ENCODE assay signal across 8 cellular contexts in the genomic region with DNA sequence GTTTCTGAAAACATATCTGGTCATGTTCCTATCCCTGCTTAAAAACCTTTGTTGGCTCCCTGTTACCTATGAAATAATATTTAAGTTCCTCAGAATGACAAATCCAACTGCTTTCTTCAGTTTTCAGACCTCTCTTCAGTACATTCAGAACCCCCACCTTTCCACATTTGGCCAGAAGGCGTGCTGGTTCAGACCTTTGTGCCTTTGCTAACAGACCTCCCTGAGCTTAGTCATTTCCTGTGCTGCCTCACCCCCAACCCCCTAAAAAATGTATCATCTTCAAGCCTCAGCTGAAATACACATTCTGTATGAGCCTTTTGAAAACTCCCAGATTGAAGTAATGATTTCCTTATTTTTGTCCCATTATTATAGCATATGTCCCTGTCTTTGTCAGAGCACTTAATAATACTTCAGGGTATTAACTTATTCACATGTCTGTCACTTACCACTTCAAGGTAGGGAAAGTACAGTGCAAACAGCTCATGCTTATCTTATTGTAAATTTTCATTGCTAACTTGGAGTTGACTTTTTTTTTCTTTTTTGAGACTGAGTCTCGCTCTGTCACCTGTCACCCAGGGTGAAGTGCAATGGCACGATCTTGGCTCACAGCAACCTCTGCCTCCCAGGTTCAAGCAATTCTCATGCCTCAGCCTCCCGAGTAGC. TPM values are rescaled to one million over a fixed set of nuclear protein-coding genes. Genes with fewer than 3 reads are reported as not detected.
DNase-seq lines count a peak whose midpoint lies in the region; ATAC-seq, FAIRE-seq and TF ChIP-seq lines count a peak whose summit lies in the region.

No MANE protein-coding gene starts in this region.

- H3K36me3 Mint-ChIP-seq in T-cell (peaks cover 58% of the 10 kb centered on the region), astrocyte (ENCODE audit: low read depth, unreplicated experiment) (no peaks in the 10 kb centered on the region), osteocyte (ENCODE audit: unreplicated experiment) (peaks cover 52% of the 10 kb centered on the region)

- H3K4me1 Mint-ChIP-seq in T-cell (peaks cover 23 to 30% (median 23%) of the 10 kb centered on the region in 3 donors), astrocyte (ENCODE audit: low read depth, unreplicated experiment) (peaks cover 49% of the 10 kb centered on the region), osteocyte (ENCODE audit: unreplicated experiment) (peaks cover 36% of the 10 kb centered on the region)

- H3K27ac ChIP-seq in astrocyte (ENCODE audit: low read depth, low read length) = peak overlapping the region; percentile 80
- H3K27ac ChIP-seq in testis = no peak overlapping the region
- H3K27ac ChIP-seq in substantia nigra (ENCODE audit: low read depth, low read length, poor library complexity, severe bottlenecking) = no peak overlapping the region

- H3K4me1 ChIP-seq in astrocyte (ENCODE audit: insufficient read depth, low read length) (peaks cover 34% of the 10 kb centered on the region), testis (no peaks in the 10 kb centered on the region)

- TF ChIP-seq POLR2A in testis (IDR thresholded peaks at IDR 0.05) = no peak

- intact Hi-C loops in testis (cut with DNase I; ENCODE audit: low total_unique reads) = no loop called here

- 91 to 93% methylated on average over 4 of the region's 4 CpGs for WGBS in testis, 2 donors

- no peak overlapping the region for H2AFZ ChIP-seq in astrocyte (ENCODE audit: low read depth, low read length)

- H3K4me3 Mint-ChIP-seq in T-cell = peak overlapping the region; percentile 9 to 44 (median 34)
- peak overlapping the region; percentile 70 for H3K4me3 Mint-ChIP-seq in astrocyte (ENCODE audit: unreplicated experiment)
- peak overlapping the region; percentile 10 for H3K4me3 Mint-ChIP-seq in osteocyte (ENCODE audit: unreplicated experiment)

- peak; percentile 73 for FAIRE-seq in astrocyte (lab: Jason Lieb, UNC)

- H3K36me3 ChIP-seq in astrocyte (ENCODE audit: insufficient read depth, low read length) (peaks cover 50% of the 10 kb centered on the region), testis (ENCODE audit: low read depth, missing control alignments) (no peaks in the 10 kb centered on the region)

- peak; percentile 22 for TF ChIP-seq CTCF in astrocyte (IDR thresholded peaks at IDR 0.05; ENCODE audit: insufficient read depth, low read depth, low read length)
- TF ChIP-seq CTCF in osteocyte (IDR thresholded peaks at IDR 0.05) = peak; percentile 12
- TF ChIP-seq CTCF in testis (IDR thresholded peaks at IDR 0.05) = no peak

- POLR2A ChIA-PET in T-cell (lab: Charles Lee) = interaction anchor here (0.5 to 1.3 kb wide), 3 partner anchors 13 to 76 kb away, joined by 3 to 10 read pairs (median 8); a partner anchor contains a TSS

- H3K9me3 ChIP-seq in astrocyte (ENCODE audit: insufficient read depth, low read depth, low read length) = no peaks in the 10 kb centered on the region
- no peaks in the 10 kb centered on the region for H3K9me3 ChIP-seq in testis

- no peaks in the 10 kb centered on the region for H4K20me1 ChIP-seq in astrocyte (ENCODE audit: insufficient read depth, low read length)

- H3K27me3 Mint-ChIP-seq in T-cell (no peaks in the 10 kb centered on the region), astrocyte (ENCODE audit: low read depth, unreplicated experiment) (no peaks in the 10 kb centered on the region), osteocyte (ENCODE audit: unreplicated experiment) (no peaks in the 10 kb centered on the region)

- peak overlapping the region; percentile 66 for H3K9ac ChIP-seq in astrocyte (ENCODE audit: low read length)

- H3K27me3 ChIP-seq in astrocyte (ENCODE audit: insufficient read depth, low read length) = no peaks in the 10 kb centered on the region
- H3K27me3 ChIP-seq in testis = no peaks in the 10 kb centered on the region

- H3K27ac Mint-ChIP-seq in T-cell = peak overlapping the region; percentile 86 to 92
- H3K27ac Mint-ChIP-seq in astrocyte (ENCODE audit: unreplicated experiment) = peak overlapping the region; percentile 97
- H3K27ac Mint-ChIP-seq in osteocyte (ENCODE audit: unreplicated experiment) = peak overlapping the region; percentile 83

- CTCF ChIA-PET in T-cell (lab: Charles Lee) = interaction anchor here (0.6 to 1.1 kb wide), 5 partner anchors 19 to 1034 kb away, joined by 3 to 4 read pairs (median 3); no protein-coding TSS in a partner anchor

- H3K9me3 Mint-ChIP-seq in T-cell (no peaks in the 10 kb centered on the region), astrocyte (ENCODE audit: unreplicated experiment) (no peaks in the 10 kb centered on the region), osteocyte (ENCODE audit: unreplicated experiment) (no peaks in the 10 kb centered on the region)

- H3K79me2 ChIP-seq in astrocyte (ENCODE audit: insufficient read depth, low read length) = peaks cover 10% of the 10 kb centered on the region

- DNase-seq in COLO829 (ENCODE audit: low spot score) (peak; percentile 87), T-cell (peak in 29 of 34 experiments; percentile 11 to 55 (median 32)), astrocyte (ENCODE audit: low read depth) (peak; percentile 84), osteocyte (ENCODE audit: extremely low spot score, unreplicated experiment) (no peak), NCI-H2227 (lab: John Stamatoyannopoulos, UW; ENCODE audit: unreplicated experiment) (no peak), testis (no peak), substantia nigra (lab: John Stamatoyannopoulos, UW) (no peak)

- ATAC-seq in T-cell (replicated peaks in 1 of 4) = peak; percentile 73 to 94 (median 91)
- no peak for ATAC-seq in GM18520 (IDR thresholded peaks at IDR 0.05; ENCODE audit: unreplicated experiment)

- H3K4me3 ChIP-seq in astrocyte (ENCODE audit: insufficient read depth, low read depth, low read length) (peak overlapping the region; percentile 38), testis (no peak overlapping the region)

- peak overlapping the region; percentile 81 for H3K4me2 ChIP-seq in astrocyte (ENCODE audit: low read length)

RNA-seq across cellular contexts. Expression of a gene that starts 19.7 kb away (rescaled TPM):
- total RNA-seq in T-cell (not detected), astrocyte (not detected in 2 replicates), osteocyte (not detected in 2 replicates), testis (10 to 100 TPM; 13.0 to 30.6 TPM)
- 35.3 TPM for polyA plus RNA-seq in testis (ENCODE audit: insufficient read depth, low read depth, low replicate concordance)

Comparison
In these comparisons a context has a peak if more than half of its experiments do, and no peak if none do; other contexts are left out.
1. DNase-seq: peak in COLO829 (single experiment), T-cell (29 of 34) and astrocyte (single experiment); none in osteocyte (single experiment), NCI-H2227 (single experiment), testis (single experiment) and substantia nigra (0 of 49).
2. H3K4me3 Mint-ChIP-seq: peak in every context shown above with its lines; median percentile 70 in astrocyte; 34 in T-cell; 10 in osteocyte.
3. CTCF ChIP-seq: peak in astrocyte (single experiment) and osteocyte (single experiment); none in testis (0 of 3).
4. RNA of a gene that starts 19.7 kb away (total RNA-seq): 13.0 to 30.6 TPM in testis; not detected in astrocyte, not detected in T-cell and not detected in osteocyte; every median in the first group is over 10 times any median in the second.
5. Peak in every context shown above with its lines, with median percentiles within 50 percentile points of each other: H3K27ac Mint-ChIP-seq.